Comparison of ENCODE assay signal across 13 cellular contexts in genomic region chr3:73614385-73614784, GRCh38. TPM values are rescaled to one million over a fixed set of nuclear protein-coding genes. Genes with fewer than 3 reads are reported as not detected.
DNase-seq lines count a peak whose midpoint lies in the region; ATAC-seq and TF ChIP-seq lines count a peak whose summit lies in the region.
"Had no signal": no experiment of that assay in that cellular context is flagged by ENCODE, and none has a peak within 500 bp of the region (broad histone marks: within the 10 kb centered on the region; RNA-seq: fewer than 3 reads in every experiment).

No MANE protein-coding gene starts in this region.

- peak; percentile 84 for ATAC-seq in body of pancreas

- TF ChIP-seq POLR2A in body of pancreas (IDR thresholded peaks at IDR 0.05): no peak

- no peaks in the 10 kb centered on the region for H3K27me3 Mint-ChIP-seq in activated T-cell treated with anti-CD3 and anti-CD28 coated beads, Interleukin-2, amount 50 U/mL, for 24 hours
- H3K27me3 Mint-ChIP-seq: activated CD4-positive, alpha-beta T cell treated with anti-CD3 and anti-CD28 coated beads, Interleukin-2, amount 10 ng/mL, durations not matched to agents 7 days and 5 days had no signal

- H3K36me3 ChIP-seq in body of pancreas (replicated peaks in 1 of 2; ENCODE audit: insufficient read depth in 1 of 2, low read depth in 2 of 2): no peaks in the 10 kb centered on the region
- no peaks in the 10 kb centered on the region for H3K36me3 ChIP-seq in right atrium auricular region

- peak in 3 of 7 experiments; percentile 16 to 26 (median 24) for TF ChIP-seq CTCF in body of pancreas (IDR thresholded peaks at IDR 0.05)
- no peak for TF ChIP-seq CTCF in right atrium auricular region (IDR thresholded peaks at IDR 0.05)

- peak; percentile 31 for DNase-seq in HS-5 (ENCODE audit: low read depth)
- DNase-seq in body of pancreas: peak; percentile 45 to 71 (median 56)
- DNase-seq in right atrium auricular region (ENCODE audit: low spot score): peak; percentile 72
- peak; percentile 88 for DNase-seq in skeletal muscle cell (ENCODE audit: low read depth)
- DNase-seq in DMS 273 (lab: John Stamatoyannopoulos, UW; ENCODE audit: unreplicated experiment): no peak
- DNase-seq in activated T-cell treated with anti-CD3 and anti-CD28 coated beads, Interleukin-2, amount 50 U/mL, for 24 hours: no peak
- DNase-seq in hepatic stellate cell (ENCODE audit: low spot score): no peak
- no peak for DNase-seq in DMS153 treated with DMSO at 0.1 percent for 48 hours (lab: John Stamatoyannopoulos, UW; ENCODE audit: unreplicated experiment)
- DNase-seq: activated CD4-positive, alpha-beta T cell treated with anti-CD3 and anti-CD28 coated beads, Interleukin-2, amount 10 ng/mL, durations not matched to agents 7 days and 5 days; activated naive CD8-positive, alpha-beta T cell treated with anti-CD3 and anti-CD28 coated beads, Interleukin-2, amount 10 ng/mL, durations not matched to agents 7 days and 5 days; naive B cell; NCI-H1930; SHP77 treated with DMSO at 0.1 percent for 48 hours had no signal

- 31 to 34% methylated on average over 3 of the region's 3 CpGs for WGBS in body of pancreas, 2 donors

- H3K36me3 Mint-ChIP-seq in activated T-cell treated with anti-CD3 and anti-CD28 coated beads, Interleukin-2, amount 50 U/mL, for 24 hours (ENCODE audit: low read depth): no peaks in the 10 kb centered on the region
- H3K36me3 Mint-ChIP-seq: activated naive CD8-positive, alpha-beta T cell treated with anti-CD3 and anti-CD28 coated beads, Interleukin-2, amount 10 ng/mL, durations not matched to agents 7 days and 5 days; naive B cell had no signal

- no peaks in the 10 kb centered on the region for H3K4me1 Mint-ChIP-seq in activated T-cell treated with anti-CD3 and anti-CD28 coated beads, Interleukin-2, amount 50 U/mL, for 24 hours (ENCODE audit: low read depth)
- H3K4me1 Mint-ChIP-seq: activated CD4-positive, alpha-beta T cell treated with anti-CD3 and anti-CD28 coated beads, Interleukin-2, amount 10 ng/mL, durations not matched to agents 7 days and 5 days; activated naive CD8-positive, alpha-beta T cell treated with anti-CD3 and anti-CD28 coated beads, Interleukin-2, amount 10 ng/mL, durations not matched to agents 7 days and 5 days; naive B cell had no signal

- H3K4me1 ChIP-seq in body of pancreas (peaks cover 8% of the 10 kb centered on the region), right atrium auricular region (peaks cover 0 to 52% of the 10 kb centered on the region in 2 donors)

- no peaks in the 10 kb centered on the region for H3K9me3 Mint-ChIP-seq in activated T-cell treated with anti-CD3 and anti-CD28 coated beads, Interleukin-2, amount 50 U/mL, for 24 hours
- H3K9me3 Mint-ChIP-seq: activated CD4-positive, alpha-beta T cell treated with anti-CD3 and anti-CD28 coated beads, Interleukin-2, amount 10 ng/mL, durations not matched to agents 7 days and 5 days; activated naive CD8-positive, alpha-beta T cell treated with anti-CD3 and anti-CD28 coated beads, Interleukin-2, amount 10 ng/mL, durations not matched to agents 7 days and 5 days had no signal

- H3K27ac ChIP-seq in body of pancreas (no peak overlapping the region), right atrium auricular region (peak overlapping the region; percentile 35 to 71)

- intact Hi-C loops in body of pancreas (cut with DNase I): no loop called here

- no peak overlapping the region for H3K4me3 Mint-ChIP-seq in activated T-cell treated with anti-CD3 and anti-CD28 coated beads, Interleukin-2, amount 50 U/mL, for 24 hours
- H3K4me3 Mint-ChIP-seq: activated CD4-positive, alpha-beta T cell treated with anti-CD3 and anti-CD28 coated beads, Interleukin-2, amount 10 ng/mL, durations not matched to agents 7 days and 5 days; activated naive CD8-positive, alpha-beta T cell treated with anti-CD3 and anti-CD28 coated beads, Interleukin-2, amount 10 ng/mL, durations not matched to agents 7 days and 5 days; naive B cell had no signal

- H3K27me3 ChIP-seq in body of pancreas (no peaks in the 10 kb centered on the region), right atrium auricular region (no peaks in the 10 kb centered on the region)

- no peak overlapping the region for H3K27ac Mint-ChIP-seq in activated T-cell treated with anti-CD3 and anti-CD28 coated beads, Interleukin-2, amount 50 U/mL, for 24 hours
- H3K27ac Mint-ChIP-seq: activated CD4-positive, alpha-beta T cell treated with anti-CD3 and anti-CD28 coated beads, Interleukin-2, amount 10 ng/mL, durations not matched to agents 7 days and 5 days; activated naive CD8-positive, alpha-beta T cell treated with anti-CD3 and anti-CD28 coated beads, Interleukin-2, amount 10 ng/mL, durations not matched to agents 7 days and 5 days; naive B cell had no signal

- no peak overlapping the region for H3K4me3 ChIP-seq in body of pancreas
- no peak overlapping the region for H3K4me3 ChIP-seq in right atrium auricular region
- no peak overlapping the region for H3K4me3 ChIP-seq in skeletal muscle cell (ENCODE audit: low read depth, low read length)

- no peaks in the 10 kb centered on the region for H3K9me3 ChIP-seq in body of pancreas
- no peaks in the 10 kb centered on the region for H3K9me3 ChIP-seq in right atrium auricular region

RNA-seq across cellular contexts. Expression of gene PDZRN3, which starts 10.4 kb away (rescaled TPM):
- total RNA-seq in body of pancreas: 10 to 100 TPM; 18.9 to 41.9 TPM
- total RNA-seq in right atrium auricular region: 10 to 100 TPM; 66.8 to 87.4 TPM
- total RNA-seq: activated CD4-positive, alpha-beta T cell treated with anti-CD3 and anti-CD28 coated beads, Interleukin-2, amount 10 ng/mL, durations not matched to agents 7 days and 5 days; activated naive CD8-positive, alpha-beta T cell treated with anti-CD3 and anti-CD28 coated beads, Interleukin-2, amount 10 ng/mL, durations not matched to agents 7 days and 5 days had no signal

Comparison
In these comparisons a context has a peak if more than half of its experiments do, and no peak if none do; other contexts are left out.
1. DNase-seq: peak in HS-5 (single experiment), body of pancreas (4 of 4), right atrium auricular region (single experiment) and skeletal muscle cell (single experiment); none in DMS 273 (single experiment), activated T-cell treated with anti-CD3 and anti-CD28 coated beads, Interleukin-2, amount 50 U/mL, for 24 hours (single experiment), hepatic stellate cell (single experiment) and DMS153 treated with DMSO at 0.1 percent for 48 hours (single experiment).
2. H3K27ac ChIP-seq: peak in right atrium auricular region (2 of 2); none in body of pancreas (0 of 4).